Comparison of ENCODE assay signal across 8 cellular contexts in genomic region chr2:64488050-64488974, GRCh38. TPM values are rescaled to one million over a fixed set of nuclear protein-coding genes. Genes with fewer than 3 reads are reported as not detected.
A peak's percentile ranks its signal among the peaks of the same experiment; 100 is the strongest.
DNase-seq lines count a peak whose midpoint lies in the region; TF ChIP-seq lines count a peak whose summit lies in the region.

No MANE protein-coding gene starts in this region.

- H3K27ac Mint-ChIP-seq in type B pancreatic cell, result no peak overlapping the region

- DNase-seq in NK-92 treated with Interleukin-12 subunit alpha and Interleukin-12 subunit beta, amount 100 ng/mL, for 24 hours (lab: John Stamatoyannopoulos, UW), result peak; percentile 32
- no peak for DNase-seq in NK-92 (lab: John Stamatoyannopoulos, UW; ENCODE audit: unreplicated experiment)
- DNase-seq in HT-29 (ENCODE audit: low spot score), result peak; percentile 88
- peak; percentile 61 to 85 for DNase-seq in SJCRH30
- peak; percentile 92 for DNase-seq in activated effector memory CD4-positive, alpha-beta T cell treated with anti-CD3 and anti-CD28 coated beads, Interleukin-2, amount 50 U/mL, for 16 hours
- DNase-seq in globus pallidus (ENCODE audit: low spot score), result peak; percentile 46
- peak in 8 of 10 donors; percentile 27 to 92 (median 79) for DNase-seq in posterior cingulate gyrus
- peak; percentile 78 for DNase-seq in type B pancreatic cell (ENCODE audit: extremely low spot score, unreplicated experiment)

- no peak overlapping the region for H3K27ac ChIP-seq in SJCRH30

- H3K4me3 Mint-ChIP-seq in type B pancreatic cell, result no peak overlapping the region

- no peak overlapping the region for H3K4me3 ChIP-seq in SJCRH30

- H3K27me3 ChIP-seq in SJCRH30, result peaks cover 8% of the 10 kb centered on the region; the same call in 1 of the 2 replicates

- no peaks in the 10 kb centered on the region for H3K36me3 ChIP-seq in SJCRH30

- H3K36me3 Mint-ChIP-seq in type B pancreatic cell, result no peaks in the 10 kb centered on the region

- H3K27me3 Mint-ChIP-seq in type B pancreatic cell, result peaks cover 6% of the 10 kb centered on the region

- H3K4me1 ChIP-seq in SJCRH30, result no peaks in the 10 kb centered on the region; the same call in 1 of the 2 replicates

- TF ChIP-seq CTCF in type B pancreatic cell (conservative IDR thresholded peaks at IDR 0.05), result peak; percentile 99

- H3K9me3 ChIP-seq in SJCRH30 (replicated peaks), result no peaks in the 10 kb centered on the region

- intact Hi-C loops in posterior cingulate gyrus (cut with DNase I), result no loop called here

- no peaks in the 10 kb centered on the region for H3K9me3 Mint-ChIP-seq in type B pancreatic cell

- H3K4me1 Mint-ChIP-seq in type B pancreatic cell (ENCODE audit: unreplicated experiment), result peaks cover 35% of the 10 kb centered on the region

RNA-seq across cellular contexts. Expression of gene LGALSL, which starts 34.4 kb away (rescaled TPM):
- total RNA-seq in HT-29 (2014; rRNA removed; shearing (Covaris generic)), result 5.6 and 8.5 TPM in 2 replicates
- 11.3 and 14.9 TPM in 2 replicates for total RNA-seq in SJCRH30 (2014; rRNA removed; shearing (Covaris generic))
- total RNA-seq in type B pancreatic cell (ENCODE audit: low replicate concordance), result 19.2 and 20.3 TPM in 2 replicates

RNA-seq across cellular contexts. Expression of gene AFTPH, which starts 35.8 kb away (rescaled TPM):
- 22.2 and 25.4 TPM in 2 replicates for total RNA-seq in HT-29 (2014; rRNA removed; shearing (Covaris generic))
- total RNA-seq in SJCRH30 (2014; rRNA removed; shearing (Covaris generic)), result 23.9 and 24.3 TPM in 2 replicates
- 26.4 and 38.1 TPM in 2 replicates for total RNA-seq in type B pancreatic cell (ENCODE audit: low replicate concordance)
